1 cellular context compared by ENCODE assay signal in the genomic region with DNA sequence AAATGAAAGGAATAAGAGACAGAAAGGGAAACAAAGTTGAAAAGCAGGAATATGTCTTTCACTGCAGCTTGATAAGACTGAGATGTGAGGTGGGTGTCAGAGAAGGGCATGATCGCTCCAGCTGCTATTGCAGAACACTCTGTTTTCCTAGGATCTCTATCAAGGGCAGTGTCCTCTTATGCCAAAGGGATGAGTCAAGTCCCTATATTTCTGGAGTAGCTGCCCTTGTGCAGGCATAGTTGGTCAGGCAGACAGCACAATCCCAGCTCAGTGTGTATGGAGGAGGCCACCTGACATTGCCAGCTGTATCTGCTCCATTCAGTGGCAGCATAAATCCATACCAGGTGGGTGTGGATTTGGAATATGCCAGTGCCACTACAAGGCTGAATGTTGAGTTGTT.
TF ChIP-seq lines count a peak whose summit lies in the region.

No MANE protein-coding gene starts in this region.

TF ChIP-seq in GM23338, 12 proteins besides CTCF, POLR2A, EP300 and RAD21 (continued from another document):
- TF ChIP-seq, protein P1, sequence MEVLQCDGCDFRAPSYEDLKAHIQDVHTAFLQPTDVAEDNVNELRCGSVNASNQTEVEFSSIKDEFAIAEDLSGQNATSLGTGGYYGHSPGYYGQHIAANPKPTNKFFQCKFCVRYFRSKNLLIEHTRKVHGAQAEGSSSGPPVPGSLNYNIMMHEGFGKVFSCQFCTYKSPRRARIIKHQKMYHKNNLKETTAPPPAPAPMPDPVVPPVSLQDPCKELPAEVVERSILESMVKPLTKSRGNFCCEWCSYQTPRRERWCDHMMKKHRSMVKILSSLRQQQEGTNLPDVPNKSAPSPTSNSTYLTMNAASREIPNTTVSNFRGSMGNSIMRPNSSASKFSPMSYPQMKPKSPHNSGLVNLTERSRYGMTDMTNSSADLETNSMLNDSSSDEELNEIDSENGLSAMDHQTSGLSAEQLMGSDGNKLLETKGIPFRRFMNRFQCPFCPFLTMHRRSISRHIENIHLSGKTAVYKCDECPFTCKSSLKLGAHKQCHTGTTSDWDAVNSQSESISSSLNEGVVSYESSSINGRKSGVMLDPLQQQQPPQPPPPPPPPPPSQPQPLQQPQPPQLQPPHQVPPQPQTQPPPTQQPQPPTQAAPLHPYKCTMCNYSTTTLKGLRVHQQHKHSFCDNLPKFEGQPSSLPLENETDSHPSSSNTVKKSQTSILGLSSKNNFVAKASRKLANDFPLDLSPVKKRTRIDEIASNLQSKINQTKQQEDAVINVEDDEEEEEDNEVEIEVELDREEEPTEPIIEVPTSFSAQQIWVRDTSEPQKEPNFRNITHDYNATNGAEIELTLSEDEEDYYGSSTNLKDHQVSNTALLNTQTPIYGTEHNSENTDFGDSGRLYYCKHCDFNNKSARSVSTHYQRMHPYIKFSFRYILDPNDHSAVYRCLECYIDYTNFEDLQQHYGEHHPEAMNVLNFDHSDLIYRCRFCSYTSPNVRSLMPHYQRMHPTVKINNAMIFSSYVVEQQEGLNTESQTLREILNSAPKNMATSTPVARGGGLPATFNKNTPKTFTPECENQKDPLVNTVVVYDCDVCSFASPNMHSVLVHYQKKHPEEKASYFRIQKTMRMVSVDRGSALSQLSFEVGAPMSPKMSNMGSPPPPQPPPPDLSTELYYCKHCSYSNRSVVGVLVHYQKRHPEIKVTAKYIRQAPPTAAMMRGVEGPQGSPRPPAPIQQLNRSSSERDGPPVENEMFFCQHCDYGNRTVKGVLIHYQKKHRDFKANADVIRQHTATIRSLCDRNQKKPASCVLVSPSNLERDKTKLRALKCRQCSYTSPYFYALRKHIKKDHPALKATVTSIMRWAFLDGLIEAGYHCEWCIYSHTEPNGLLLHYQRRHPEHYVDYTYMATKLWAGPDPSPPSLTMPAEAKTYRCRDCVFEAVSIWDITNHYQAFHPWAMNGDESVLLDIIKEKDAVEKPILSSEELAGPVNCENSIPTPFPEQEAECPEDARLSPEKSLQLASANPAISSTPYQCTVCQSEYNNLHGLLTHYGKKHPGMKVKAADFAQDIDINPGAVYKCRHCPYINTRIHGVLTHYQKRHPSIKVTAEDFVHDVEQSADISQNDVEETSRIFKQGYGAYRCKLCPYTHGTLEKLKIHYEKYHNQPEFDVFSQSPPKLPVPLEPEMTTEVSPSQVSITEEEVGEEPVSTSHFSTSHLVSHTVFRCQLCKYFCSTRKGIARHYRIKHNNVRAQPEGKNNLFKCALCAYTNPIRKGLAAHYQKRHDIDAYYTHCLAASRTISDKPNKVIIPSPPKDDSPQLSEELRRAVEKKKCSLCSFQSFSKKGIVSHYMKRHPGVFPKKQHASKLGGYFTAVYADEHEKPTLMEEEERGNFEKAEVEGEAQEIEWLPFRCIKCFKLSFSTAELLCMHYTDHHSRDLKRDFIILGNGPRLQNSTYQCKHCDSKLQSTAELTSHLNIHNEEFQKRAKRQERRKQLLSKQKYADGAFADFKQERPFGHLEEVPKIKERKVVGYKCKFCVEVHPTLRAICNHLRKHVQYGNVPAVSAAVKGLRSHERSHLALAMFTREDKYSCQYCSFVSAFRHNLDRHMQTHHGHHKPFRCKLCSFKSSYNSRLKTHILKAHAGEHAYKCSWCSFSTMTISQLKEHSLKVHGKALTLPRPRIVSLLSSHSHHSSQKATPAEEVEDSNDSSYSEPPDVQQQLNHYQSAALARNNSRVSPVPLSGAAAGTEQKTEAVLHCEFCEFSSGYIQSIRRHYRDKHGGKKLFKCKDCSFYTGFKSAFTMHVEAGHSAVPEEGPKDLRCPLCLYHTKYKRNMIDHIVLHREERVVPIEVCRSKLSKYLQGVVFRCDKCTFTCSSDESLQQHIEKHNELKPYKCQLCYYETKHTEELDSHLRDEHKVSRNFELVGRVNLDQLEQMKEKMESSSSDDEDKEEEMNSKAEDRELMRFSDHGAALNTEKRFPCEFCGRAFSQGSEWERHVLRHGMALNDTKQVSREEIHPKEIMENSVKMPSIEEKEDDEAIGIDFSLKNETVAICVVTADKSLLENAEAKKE (CRISPR knock-in tag; IDR thresholded peaks at IDR 0.05): no peak
- TF ChIP-seq ZNF331 (CRISPR knock-in tag; IDR thresholded peaks at IDR 0.05; ENCODE audit: low read depth) (no peak), EZH2 (IDR thresholded peaks at IDR 0.05; ENCODE audit: low read depth, unreplicated experiment) (no peak), NANOG (IDR thresholded peaks at IDR 0.05; ENCODE audit: borderline replicate concordance) (no peak)
- TF ChIP-seq, protein P2, sequence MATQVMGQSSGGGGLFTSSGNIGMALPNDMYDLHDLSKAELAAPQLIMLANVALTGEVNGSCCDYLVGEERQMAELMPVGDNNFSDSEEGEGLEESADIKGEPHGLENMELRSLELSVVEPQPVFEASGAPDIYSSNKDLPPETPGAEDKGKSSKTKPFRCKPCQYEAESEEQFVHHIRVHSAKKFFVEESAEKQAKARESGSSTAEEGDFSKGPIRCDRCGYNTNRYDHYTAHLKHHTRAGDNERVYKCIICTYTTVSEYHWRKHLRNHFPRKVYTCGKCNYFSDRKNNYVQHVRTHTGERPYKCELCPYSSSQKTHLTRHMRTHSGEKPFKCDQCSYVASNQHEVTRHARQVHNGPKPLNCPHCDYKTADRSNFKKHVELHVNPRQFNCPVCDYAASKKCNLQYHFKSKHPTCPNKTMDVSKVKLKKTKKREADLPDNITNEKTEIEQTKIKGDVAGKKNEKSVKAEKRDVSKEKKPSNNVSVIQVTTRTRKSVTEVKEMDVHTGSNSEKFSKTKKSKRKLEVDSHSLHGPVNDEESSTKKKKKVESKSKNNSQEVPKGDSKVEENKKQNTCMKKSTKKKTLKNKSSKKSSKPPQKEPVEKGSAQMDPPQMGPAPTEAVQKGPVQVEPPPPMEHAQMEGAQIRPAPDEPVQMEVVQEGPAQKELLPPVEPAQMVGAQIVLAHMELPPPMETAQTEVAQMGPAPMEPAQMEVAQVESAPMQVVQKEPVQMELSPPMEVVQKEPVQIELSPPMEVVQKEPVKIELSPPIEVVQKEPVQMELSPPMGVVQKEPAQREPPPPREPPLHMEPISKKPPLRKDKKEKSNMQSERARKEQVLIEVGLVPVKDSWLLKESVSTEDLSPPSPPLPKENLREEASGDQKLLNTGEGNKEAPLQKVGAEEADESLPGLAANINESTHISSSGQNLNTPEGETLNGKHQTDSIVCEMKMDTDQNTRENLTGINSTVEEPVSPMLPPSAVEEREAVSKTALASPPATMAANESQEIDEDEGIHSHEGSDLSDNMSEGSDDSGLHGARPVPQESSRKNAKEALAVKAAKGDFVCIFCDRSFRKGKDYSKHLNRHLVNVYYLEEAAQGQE (IDR thresholded peaks at IDR 0.05; ENCODE audit: unreplicated experiment): no peak
